In genomic region chr5:73591698-73592501, GRCh38 we compare ENCODE assay signal across 1 cellular context.
TF ChIP-seq lines count a peak whose summit lies in the region.

No MANE protein-coding gene starts in this region.

TF ChIP-seq in endothelial cell of umbilical vein, 7 proteins besides CTCF, POLR2A, EP300 and RAD21 (continued from another document):
- no peak for TF ChIP-seq FOS (IDR thresholded peaks at IDR 0.05; ENCODE audit: borderline replicate concordance, insufficient read depth, low read length)
- no peak for TF ChIP-seq EZH2 (IDR thresholded peaks at IDR 0.05; ENCODE audit: borderline replicate concordance, low read depth, low read length, severe bottlenecking)
- TF ChIP-seq MAX (IDR thresholded peaks at IDR 0.05; ENCODE audit: insufficient read depth, insufficient read length): no peak
